2 cellular contexts compared by ENCODE assay signal in genomic region chr19:47531640-47532387, GRCh38.
TF ChIP-seq lines count a peak whose summit lies in the region.

No MANE protein-coding gene starts in this region.

TF ChIP-seq in HEK293, 187 proteins besides CTCF, POLR2A, EP300 and RAD21 (continued from another document):
- TF ChIP-seq ZNF433 (tag by site-specific recombination; IDR thresholded peaks at IDR 0.05; ENCODE audit: low read depth) = no peak
- no peak for TF ChIP-seq ZNF18 (tag by site-specific recombination; IDR thresholded peaks at IDR 0.05)
- peak; percentile 57 for TF ChIP-seq ZFHX2 (tag by site-specific recombination; conservative IDR thresholded peaks at IDR 0.05)
- TF ChIP-seq ZNF341 (tag by site-specific recombination; IDR thresholded peaks at IDR 0.05; ENCODE audit: low read depth) = peak; percentile 46; the same call in 1 of the 2 replicates
- no peak for TF ChIP-seq ZNF16 (tag by site-specific recombination; IDR thresholded peaks at IDR 0.05; ENCODE audit: low read depth)
- no peak for TF ChIP-seq SP7 (tag by site-specific recombination; IDR thresholded peaks at IDR 0.05)
- TF ChIP-seq ZNF398 (tag by site-specific recombination; IDR thresholded peaks at IDR 0.05) = peak; percentile 56; the same call in 1 of the 2 replicates
- TF ChIP-seq ZNF23 (tag by site-specific recombination; IDR thresholded peaks at IDR 0.05; ENCODE audit: borderline replicate concordance) = no peak
- no peak for TF ChIP-seq ZNF660 (tag by site-specific recombination; IDR thresholded peaks at IDR 0.05)
- TF ChIP-seq SCRT2 (tag by site-specific recombination; IDR thresholded peaks at IDR 0.05) = no peak
- TF ChIP-seq ZNF449 (tag by site-specific recombination; IDR thresholded peaks at IDR 0.05) = no peak
- no peak for TF ChIP-seq ZNF280D (tag by site-specific recombination; IDR thresholded peaks at IDR 0.05)
TF ChIP-seq in HEK293: peak in this region for 6.

TF ChIP-seq in K562, 482 proteins besides CTCF, POLR2A, EP300 and RAD21 (continued from another document):
- TF ChIP-seq USF2 (CRISPR knock-in tag; IDR thresholded peaks at IDR 0.05) (peak; percentile 58), HDAC3 (IDR thresholded peaks at IDR 0.05; ENCODE audit: borderline replicate concordance, partially characterized antibody) (no peak), KDM5B (IDR thresholded peaks at IDR 0.05; ENCODE audit: insufficient replicate concordance, low read depth, low read length) (no peak), TCF15 (CRISPR knock-in tag; IDR thresholded peaks at IDR 0.05) (no peak), VEZF1 (CRISPR knock-in tag; IDR thresholded peaks at IDR 0.05) (peak; percentile 43), ATF6 (CRISPR knock-in tag; IDR thresholded peaks at IDR 0.05) (no peak), RAD51 (IDR thresholded peaks at IDR 0.05; ENCODE audit: borderline replicate concordance, low read depth) (peak; percentile 58), MYC (IDR thresholded peaks at IDR 0.05; ENCODE audit: low read depth, low read length) (0 out of 2 replicates have a peak, but pooled peaks have one; percentile 11), MYC (CRISPR knock-in tag; IDR thresholded peaks at IDR 0.05; ENCODE audit: borderline replicate concordance, low read depth) (no peak), ELF1 (tag; IDR thresholded peaks at IDR 0.05) (peak; percentile 62), HMGN3 (IDR thresholded peaks at IDR 0.05; ENCODE audit: borderline replicate concordance, extremely low read depth, insufficient read length, low read depth, low read length) (no peak)
